ENCODE assay signal across 1 cellular context in genomic region chr3:10547841-10548783, GRCh38.
A peak's percentile ranks its signal among the peaks of the same experiment; 100 is the strongest.
TF ChIP-seq lines count a peak whose summit lies in the region.

No MANE protein-coding gene starts in this region.

TF ChIP-seq in K562, 482 proteins besides CTCF, POLR2A, EP300 and RAD21:
- TF ChIP-seq RCOR1 (IDR thresholded peaks at IDR 0.05; ENCODE audit: borderline replicate concordance in 1 of 2, low read depth in 2 of 2, low read length in 2 of 2) (no peak), PKNOX1 (IDR thresholded peaks at IDR 0.05) (peak; percentile 40; the same call in 1 of the 2 replicates), MEIS2 (IDR thresholded peaks at IDR 0.05; ENCODE audit: partially characterized antibody) (peak; percentile 33), TSHZ1 (CRISPR knock-in tag; IDR thresholded peaks at IDR 0.05) (no peak)
